ENCODE assay signal across 1 cellular context in the genomic region with DNA sequence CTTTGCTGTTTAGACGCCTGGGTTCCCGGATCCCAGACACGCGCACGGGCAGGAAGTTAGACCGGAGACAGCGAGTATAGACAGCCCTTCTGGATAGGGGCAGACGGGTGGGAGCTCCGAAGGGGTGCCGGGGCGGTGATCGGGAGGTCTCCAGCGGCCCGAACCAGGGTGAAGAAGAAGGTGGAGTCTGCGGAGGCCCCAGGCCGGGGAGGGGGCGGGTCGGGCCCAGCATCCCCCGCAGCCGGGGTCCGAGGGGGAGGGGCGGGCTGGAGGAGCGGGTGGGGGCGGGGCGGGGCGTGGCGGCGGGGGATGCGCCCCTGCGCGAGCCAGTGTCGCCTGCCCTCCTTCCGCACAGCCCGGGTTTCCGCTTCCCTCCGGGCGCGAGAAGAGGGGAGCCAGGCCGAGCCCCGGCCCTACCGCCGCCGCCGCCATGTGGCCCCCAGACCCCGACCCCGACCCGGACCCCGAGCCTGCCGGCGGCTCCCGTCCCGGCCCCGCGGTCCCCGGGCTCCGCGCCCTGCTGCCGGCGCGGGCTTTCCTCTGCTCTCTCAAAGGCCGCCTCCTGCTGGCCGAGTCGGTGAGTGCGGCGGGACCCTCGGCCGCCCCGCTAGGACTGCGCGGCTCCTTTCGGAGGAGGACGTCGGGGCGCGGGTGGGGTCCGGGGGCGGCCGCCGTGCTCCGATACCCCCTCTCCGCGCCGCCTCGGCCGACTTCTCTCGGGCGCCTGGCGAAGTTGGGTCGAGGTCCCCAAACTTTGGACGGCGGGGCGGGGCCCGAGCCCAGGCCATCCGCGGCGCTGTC.
A peak's percentile ranks its signal among the peaks of the same experiment; 100 is the strongest.
TF ChIP-seq lines count a peak whose summit lies in the region.

Gene CMTM3 (plus strand): TSS at position 329 of the 801 bp plus-strand sequence. CDS start 102 bp downstream, at position 431.

TF ChIP-seq in A549, 52 proteins besides CTCF, POLR2A, EP300 and RAD21 (continued from another document):
- no peak for TF ChIP-seq GATA3 (IDR thresholded peaks at IDR 0.05; ENCODE audit: borderline replicate concordance)
- TF ChIP-seq, protein P1, sequence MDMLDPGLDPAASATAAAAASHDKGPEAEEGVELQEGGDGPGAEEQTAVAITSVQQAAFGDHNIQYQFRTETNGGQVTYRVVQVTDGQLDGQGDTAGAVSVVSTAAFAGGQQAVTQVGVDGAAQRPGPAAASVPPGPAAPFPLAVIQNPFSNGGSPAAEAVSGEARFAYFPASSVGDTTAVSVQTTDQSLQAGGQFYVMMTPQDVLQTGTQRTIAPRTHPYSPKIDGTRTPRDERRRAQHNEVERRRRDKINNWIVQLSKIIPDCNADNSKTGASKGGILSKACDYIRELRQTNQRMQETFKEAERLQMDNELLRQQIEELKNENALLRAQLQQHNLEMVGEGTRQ (IDR thresholded peaks at IDR 0.05): no peak
- TF ChIP-seq HES2 (IDR thresholded peaks at IDR 0.05): no peak
- TF ChIP-seq ZNF302 (CRISPR knock-in tag; IDR thresholded peaks at IDR 0.05): no peak
- TF ChIP-seq, protein P2, sequence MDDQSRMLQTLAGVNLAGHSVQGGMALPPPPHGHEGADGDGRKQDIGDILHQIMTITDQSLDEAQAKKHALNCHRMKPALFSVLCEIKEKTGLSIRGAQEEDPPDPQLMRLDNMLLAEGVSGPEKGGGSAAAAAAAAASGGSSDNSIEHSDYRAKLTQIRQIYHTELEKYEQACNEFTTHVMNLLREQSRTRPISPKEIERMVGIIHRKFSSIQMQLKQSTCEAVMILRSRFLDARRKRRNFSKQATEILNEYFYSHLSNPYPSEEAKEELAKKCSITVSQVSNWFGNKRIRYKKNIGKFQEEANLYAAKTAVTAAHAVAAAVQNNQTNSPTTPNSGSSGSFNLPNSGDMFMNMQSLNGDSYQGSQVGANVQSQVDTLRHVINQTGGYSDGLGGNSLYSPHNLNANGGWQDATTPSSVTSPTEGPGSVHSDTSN (IDR thresholded peaks at IDR 0.05): no peak
- TF ChIP-seq JUN (IDR thresholded peaks at IDR 0.05): peak; percentile 43 to 88; a peak in 4 of 5 replicates
